In the genomic region with DNA sequence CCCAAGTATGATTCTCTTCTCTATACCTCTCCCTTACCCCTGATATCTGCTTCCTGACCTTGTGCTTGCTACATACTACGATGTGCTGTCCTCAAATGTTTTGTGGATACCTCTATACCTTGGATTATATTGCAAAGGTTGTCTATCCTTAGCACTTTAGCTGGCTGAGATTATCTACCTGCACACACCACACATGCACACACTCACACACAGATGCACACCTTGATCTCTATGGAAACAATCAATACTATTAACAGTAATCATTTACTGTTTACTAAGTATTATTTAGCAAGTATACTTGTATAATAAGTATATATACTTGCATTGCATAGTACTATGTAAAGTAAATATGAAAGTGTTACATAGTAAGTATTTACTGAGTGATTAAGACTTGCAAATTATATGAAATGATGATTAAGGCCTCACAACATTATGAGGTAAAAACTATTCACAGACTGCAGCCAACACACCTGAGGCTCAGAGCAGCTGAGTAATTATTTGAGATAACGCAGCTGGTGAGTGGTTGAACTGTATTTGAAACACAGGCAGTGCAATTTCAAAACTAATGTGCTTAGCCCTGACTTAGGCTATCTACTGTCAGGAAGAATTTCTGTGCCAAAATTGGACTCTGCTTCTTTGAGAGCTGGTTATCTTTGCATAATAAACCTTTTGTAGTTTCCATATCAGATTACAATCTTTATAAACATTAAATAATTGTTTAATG, we compare ENCODE assay signal across 28 cellular contexts.
A peak's percentile ranks its signal among the peaks of the same experiment; 100 is the strongest.
DNase-seq lines count a peak whose midpoint lies in the region; ATAC-seq, FAIRE-seq and TF ChIP-seq lines count a peak whose summit lies in the region.
"Had no signal": no experiment of that assay in that cellular context is flagged by ENCODE, and none has a peak within 500 bp of the region (broad histone marks: within the 10 kb centered on the region; RNA-seq: fewer than 3 reads in every experiment).

No MANE protein-coding gene starts in this region.

- ATAC-seq in GM21529 (IDR thresholded peaks at IDR 0.05; ENCODE audit: unreplicated experiment): no peak
- ATAC-seq: activated T-cell treated with anti-CD3 and anti-CD28 coated beads, Interleukin-2, amount 50 U/mL, for 72 hours; esophagus mucosa; HCT116; left lobe of liver; PC-3; stimulated activated memory B cell treated with anti-CD40 and anti-IgM and Interleukin-4, amounts not matched to agents 10 μg/mL and 1 μg/mL and 100 μg/mL, for 72 hours had no signal

- H3K4me3 ChIP-seq in LNCaP clone FGC (ENCODE audit: low read depth, low read length): no peak overlapping the region
- H3K4me3 ChIP-seq: BLaER1, upper lobe of left lung had no signal

- DNase-seq in LNCaP clone FGC (ENCODE audit: low read depth): peak; percentile 95
- peak; percentile 90 for DNase-seq in NCI-H146 (lab: John Stamatoyannopoulos, UW)
- peak; percentile 92 for DNase-seq in NCI-H748 (lab: John Stamatoyannopoulos, UW; ENCODE audit: unreplicated experiment)
- DNase-seq in mucosa of gallbladder (ENCODE audit: low spot score): peak; percentile 34
- no peak for DNase-seq in GM12891 (ENCODE audit: insufficient read length, low spot score)
- DNase-seq in glomerular visceral epithelial cell (ENCODE audit: extremely low spot score): no peak
- no peak for DNase-seq in effector CD4-positive, alpha-beta T cell
- DNase-seq: activated CD4-positive, alpha-beta T cell treated with anti-CD3 and anti-CD28 coated beads, Interleukin-2, amount 50 U/mL, for 48 hours; activated CD4-positive, CD25-positive, alpha-beta regulatory T cell; activated T-cell treated with anti-CD3 and anti-CD28 coated beads, Interleukin-2, amount 50 U/mL, for 72 hours; Caco-2; caudate nucleus; cortex of kidney; DND-41; GF-D8; nephron progenitor cell; PC-3; SK-N-SH; substantia nigra; upper lobe of left lung had no signal

- no peak for TF ChIP-seq CTCF in LNCaP clone FGC (IDR thresholded peaks at IDR 0.05; ENCODE audit: control insufficient read depth, extremely low read depth, insufficient read depth)

- no peak for TF ChIP-seq POLR2A in GM12891 (IDR thresholded peaks at IDR 0.05; ENCODE audit: low read depth, low read length)

- no peak for FAIRE-seq in GM12891 (lab: Jason Lieb, UNC)
- FAIRE-seq: astrocyte, islet of Langerhans had no signal

TF ChIP-seq in GM12891, 5 proteins besides CTCF, POLR2A, EP300 and RAD21:
- no peak for TF ChIP-seq TAF1 (IDR thresholded peaks at IDR 0.05; ENCODE audit: low read depth, low read length)
- TF ChIP-seq POU2F2 (IDR thresholded peaks at IDR 0.05; ENCODE audit: low read depth, low read length): no peak
- TF ChIP-seq SPI1 (IDR thresholded peaks at IDR 0.05; ENCODE audit: low read depth, low read length): no peak
- no peak for TF ChIP-seq PAX5 (IDR thresholded peaks at IDR 0.05; ENCODE audit: insufficient read depth, low read length, severe bottlenecking)
- TF ChIP-seq POLR2AphosphoS5 (IDR thresholded peaks at IDR 0.05; ENCODE audit: low read depth, low read length): no peak

Comparison
In these comparisons a context has a peak if more than half of its experiments do, and no peak if none do; other contexts are left out.
1. DNase-seq: peak in LNCaP clone FGC (single experiment), NCI-H146 (single experiment), NCI-H748 (single experiment) and mucosa of gallbladder (single experiment); none in GM12891 (single experiment), glomerular visceral epithelial cell (single experiment) and effector CD4-positive, alpha-beta T cell (single experiment).